ENCODE assay signal across 22 cellular contexts in genomic region chr11:113644605-113645004, GRCh38.
"Had no signal": no experiment of that assay in that cellular context is flagged by ENCODE, and none has a peak within 500 bp of the region (broad histone marks: within the 10 kb centered on the region; RNA-seq: fewer than 3 reads in every experiment).

No MANE protein-coding gene starts in this region.

- H3K9me3 ChIP-seq: colonic mucosa, right lobe of liver, testis, transverse colon had no signal

- H3K27me3 ChIP-seq: breast epithelium, colonic mucosa, right lobe of liver, testis, transverse colon had no signal

- H3K4me1 ChIP-seq: breast epithelium, colonic mucosa, right lobe of liver, testis, transverse colon had no signal

- DNase-seq: activated CD4-positive, alpha-beta T cell treated with anti-CD3 and anti-CD28 coated beads, Interleukin-2, amount 10 ng/mL, durations not matched to agents 7 days and 5 days; activated CD4-positive, CD25-positive, alpha-beta regulatory T cell treated with anti-CD3 and anti-CD28 coated beads, Interleukin-2, amount 50 U/mL, for 72 hours; activated CD8-positive, alpha-beta memory T cell treated with anti-CD3 and anti-CD28 coated beads, Interleukin-2, amount 10 ng/mL, durations not matched to agents 7 days and 5 days; activated CD8-positive, alpha-beta T cell treated with anti-CD3 and anti-CD28 coated beads for 36 hours; activated naive CD8-positive, alpha-beta T cell treated with anti-CD3 and anti-CD28 coated beads, Interleukin-2, amount 50 U/mL, for 24 hours; activated T-cell treated with anti-CD3 and anti-CD28 coated beads, Interleukin-2, amount 50 U/mL, for 48 hours; cerebellar nuclear complex; colonic mucosa; effector CD8-positive, alpha-beta T cell; glutamatergic neuron; hippocampal formation; kidney; posterior cingulate gyrus; right lobe of liver; stimulated activated CD4-positive, alpha-beta T cell treated with anti-CD3 and anti-CD28 coated beads, Interleukin-4, amount 100 ng/mL, for 1 hour; stimulated activated naive CD8-positive, alpha-beta T cell treated with anti-CD3 and anti-CD28 coated beads, Interleukin-15, Interleukin-2, amounts not matched to agents 100 U/mL and 50 U/mL, for 24 hours; T-helper 2 cell; testis; transverse colon had no signal

- H3K27ac ChIP-seq: breast epithelium, colonic mucosa, right lobe of liver, testis, transverse colon had no signal

- H3K4me3 ChIP-seq: breast epithelium, colonic mucosa, lung, right lobe of liver, testis, transverse colon had no signal

- ATAC-seq: activated CD8-positive, alpha-beta memory T cell treated with anti-CD3 and anti-CD28 coated beads, Interleukin-2, amount 10 ng/mL, durations not matched to agents 7 days and 5 days; activated CD8-positive, alpha-beta T cell treated with anti-CD3 and anti-CD28 coated beads for 36 hours; activated naive CD8-positive, alpha-beta T cell treated with anti-CD3 and anti-CD28 coated beads, Interleukin-2, amount 50 U/mL, for 24 hours; left lobe of liver; right lobe of liver; stimulated activated naive CD8-positive, alpha-beta T cell treated with anti-CD3 and anti-CD28 coated beads, Interleukin-15, Interleukin-2, amounts not matched to agents 100 U/mL and 50 U/mL, for 24 hours had no signal

- H3K36me3 ChIP-seq: breast epithelium, colonic mucosa, right lobe of liver, transverse colon had no signal
